Comparison of ENCODE assay signal across 17 cellular contexts in genomic region chr21:44885615-44886014, GRCh38. TPM values are rescaled to one million over a fixed set of nuclear protein-coding genes. Genes with fewer than 3 reads are reported as not detected.
DNase-seq lines count a peak whose midpoint lies in the region; ATAC-seq and TF ChIP-seq lines count a peak whose summit lies in the region.
"Had no signal": no experiment of that assay in that cellular context is flagged by ENCODE, and none has a peak within 500 bp of the region (broad histone marks: within the 10 kb centered on the region; RNA-seq: fewer than 3 reads in every experiment).

No MANE protein-coding gene starts in this region.

- ATAC-seq in heart left ventricle: no peak
- ATAC-seq in right lobe of liver: peak; percentile 81 to 86 (median 83)
- ATAC-seq in aorta (ENCODE audit: low FRiP score): no peak
- ATAC-seq: GM12878 had no signal

- 79 to 86% (median 84%) methylated on average over 11 of the region's 11 CpGs for WGBS in heart left ventricle, 4 donors
- 19% methylated on average over 3 of the region's 11 CpGs for WGBS in right lobe of liver (ENCODE audit: insufficient coverage, low coverage, low lambda C conversion rate, missing lambda C conversion rate)
- WGBS in aorta, 2 donors: 82 to 87% methylated on average over 11 of the region's 11 CpGs

- peaks cover 0 to 49% (median 0%) of the 10 kb centered on the region in 9 donors for H3K36me3 ChIP-seq in heart left ventricle
- no peaks in the 10 kb centered on the region for H3K36me3 ChIP-seq in left ventricle myocardium inferior
- no peaks in the 10 kb centered on the region for H3K36me3 ChIP-seq in right lobe of liver
- H3K36me3 ChIP-seq in aorta (ENCODE audit: control insufficient read depth in 1 of 2, insufficient read depth in 2 of 2, low read length in 1 of 2): no peaks in the 10 kb centered on the region

- H3K27ac ChIP-seq in heart left ventricle (no peak overlapping the region), left ventricle myocardium inferior (replicated peaks) (no peak overlapping the region), right lobe of liver (peak overlapping the region in 2 of 3 donors; percentile 34 to 44), aorta (ENCODE audit: low read depth in 1 of 2, low read length in 2 of 2) (no peak overlapping the region)

- DNase-seq in heart left ventricle: peak in 3 of 5 donors; percentile 6 to 38 (median 8)
- no peak for DNase-seq in left ventricle myocardium inferior
- DNase-seq in glutamatergic neuron: peak; percentile 6
- DNase-seq in right lobe of liver: peak; percentile 79 to 90 (median 88)
- peak; percentile 41 to 46 for DNase-seq in aorta
- no peak for DNase-seq in activated gamma-delta T cell treated with Interleukin-2 at 50 U/mL for 16 hours
- DNase-seq in DMS114 treated with DMSO at 0.1 percent for 48 hours (lab: John Stamatoyannopoulos, UW; ENCODE audit: unreplicated experiment): no peak
- DNase-seq: C1 segment of cervical spinal cord; Calu3; CD4-positive, alpha-beta T cell; DMS 273 treated with DMSO at 0.1 percent for 48 hours; DMS79; GOT3; H9 had no signal

- intact Hi-C loops in heart left ventricle (cut with DNase I): no loop called here
- intact Hi-C loops in left ventricle myocardium inferior (cut with micrococcal nuclease): no loop called here
- intact Hi-C loops in right lobe of liver (cut with DNase I): no loop called here
- intact Hi-C loops in aorta (cut with DNase I): no loop called here

- H3K4me1 Mint-ChIP-seq in glutamatergic neuron (ENCODE audit: low read depth, unreplicated experiment): no peaks in the 10 kb centered on the region
- H3K4me1 Mint-ChIP-seq: H9 had no signal

- no peak overlapping the region for H3K4me3 ChIP-seq in heart left ventricle
- no peak overlapping the region for H3K4me3 ChIP-seq in left ventricle myocardium inferior
- H3K4me3 ChIP-seq in right lobe of liver: no peak overlapping the region
- no peak overlapping the region for H3K4me3 ChIP-seq in aorta (ENCODE audit: low read length in 2 of 2)
- H3K4me3 ChIP-seq: GM12878 had no signal

- H3K27me3 ChIP-seq in heart left ventricle (no peaks in the 10 kb centered on the region), left ventricle myocardium inferior (ENCODE audit: low read depth) (peaks cover 2% of the 10 kb centered on the region), right lobe of liver (no peaks in the 10 kb centered on the region), aorta (ENCODE audit: control insufficient read depth in 1 of 2, insufficient read depth in 2 of 2, low read length in 1 of 2) (no peaks in the 10 kb centered on the region)

- TF ChIP-seq POLR2A in heart left ventricle (IDR thresholded peaks at IDR 0.05) (no peak), right lobe of liver (IDR thresholded peaks at IDR 0.05) (no peak)

- H3K36me3 Mint-ChIP-seq in glutamatergic neuron (ENCODE audit: unreplicated experiment): no peaks in the 10 kb centered on the region

- peaks cover 0 to 31% (median 5%) of the 10 kb centered on the region in 12 donors for H3K4me1 ChIP-seq in heart left ventricle
- H3K4me1 ChIP-seq in left ventricle myocardium inferior: peaks cover 7% of the 10 kb centered on the region
- H3K4me1 ChIP-seq in right lobe of liver: peaks cover 0 to 16% (median 8%) of the 10 kb centered on the region in 4 donors
- no peaks in the 10 kb centered on the region for H3K4me1 ChIP-seq in aorta (ENCODE audit: control insufficient read depth in 1 of 2, insufficient read depth in 2 of 2, low read length in 2 of 2)

- H3K4me3 Mint-ChIP-seq in glutamatergic neuron (ENCODE audit: unreplicated experiment): no peak overlapping the region
- H3K4me3 Mint-ChIP-seq: B cell; CD4-positive, alpha-beta T cell; H9 had no signal

- peaks cover 4% of the 10 kb centered on the region for H3K9me3 Mint-ChIP-seq in glutamatergic neuron (ENCODE audit: unreplicated experiment)
- H3K9me3 Mint-ChIP-seq: CD4-positive, alpha-beta T cell; H9 had no signal

- H3K9me3 ChIP-seq in heart left ventricle: no peaks in the 10 kb centered on the region
- no peaks in the 10 kb centered on the region for H3K9me3 ChIP-seq in left ventricle myocardium inferior (replicated peaks)
- H3K9me3 ChIP-seq in right lobe of liver: no peaks in the 10 kb centered on the region
- H3K9me3 ChIP-seq in aorta (ENCODE audit: control insufficient read depth, low read length): no peaks in the 10 kb centered on the region

- H3K27ac Mint-ChIP-seq in glutamatergic neuron (ENCODE audit: unreplicated experiment): no peak overlapping the region
- H3K27ac Mint-ChIP-seq: B cell; CD4-positive, alpha-beta T cell; H9 had no signal

- H3K27me3 Mint-ChIP-seq in glutamatergic neuron (ENCODE audit: unreplicated experiment): peaks cover 4% of the 10 kb centered on the region
- H3K27me3 Mint-ChIP-seq: B cell; CD4-positive, alpha-beta T cell had no signal

- TF ChIP-seq CTCF in heart left ventricle (IDR thresholded peaks at IDR 0.05) (no peak), left ventricle myocardium inferior (IDR thresholded peaks at IDR 0.05; ENCODE audit: borderline replicate concordance) (no peak), glutamatergic neuron (IDR thresholded peaks at IDR 0.05; ENCODE audit: partially characterized antibody, unreplicated experiment) (no peak), right lobe of liver (IDR thresholded peaks at IDR 0.05) (no peak)

RNA-seq across cellular contexts. Expression of gene PTTG1IP, which starts 12.1 kb away (rescaled TPM):
- total RNA-seq in heart left ventricle (100 to 1,000 TPM; 134 to 319 (median 172) TPM), left ventricle myocardium inferior (171 TPM), glutamatergic neuron (ENCODE audit: unreplicated experiment) (249 TPM), right lobe of liver (100 to 1,000 TPM in 3 of 6 experiments, 10 to 100 TPM in 3; 54.3 to 195 (median 140) TPM), aorta (100 to 1,000 TPM; 268 to 271 TPM)
- polyA plus RNA-seq in heart left ventricle (100 to 1,000 TPM; 126 to 253 TPM), aorta (100 to 1,000 TPM; 103 to 191 TPM)

RNA-seq across cellular contexts. Expression of gene ITGB2, which starts 35.1 kb away (rescaled TPM):
- total RNA-seq in heart left ventricle: 100 to 1,000 TPM in 2 of 9 donors, 10 to 100 TPM in 5, 1 to 10 TPM in 2; 7.4 to 253 (median 27.7) TPM
- polyA plus RNA-seq in heart left ventricle: 10 to 100 TPM in 1 of 2 donors, 1 to 10 TPM in 1; 6.1 to 12.3 TPM
- 18.6 TPM for total RNA-seq in left ventricle myocardium inferior
- total RNA-seq in glutamatergic neuron (ENCODE audit: unreplicated experiment): 0.91 TPM
- total RNA-seq in right lobe of liver: 10 to 100 TPM; 12.9 to 61.8 (median 36.6) TPM
- total RNA-seq in aorta: 100 to 1,000 TPM in 1 of 2 donors, 10 to 100 TPM in 1; 65.5 to 110 TPM
- polyA plus RNA-seq in aorta: 10 to 100 TPM in 1 of 2 donors, 1 to 10 TPM in 1; 6.7 to 48.5 TPM
- total RNA-seq: G401 had no signal

RNA-seq across cellular contexts. Expression of gene SLX9, which starts 54.2 kb away (rescaled TPM):
- total RNA-seq in heart left ventricle: 10 to 100 TPM; 38.5 to 53.1 (median 47.1) TPM
- polyA plus RNA-seq in heart left ventricle: 10 to 100 TPM; 63.8 to 77.8 TPM
- total RNA-seq in left ventricle myocardium inferior: 70.7 TPM
- total RNA-seq in glutamatergic neuron (ENCODE audit: unreplicated experiment): 30.7 TPM
- 10 to 100 TPM; 15.0 to 27.9 (median 17.1) TPM for total RNA-seq in right lobe of liver
- total RNA-seq in aorta: 10 to 100 TPM; 21.5 to 29.6 TPM
- 10 to 100 TPM; 17.3 to 19.2 TPM for polyA plus RNA-seq in aorta

Comparison
In these comparisons a context has a peak if more than half of its experiments do, and no peak if none do; other contexts are left out.
1. DNase-seq: peak in heart left ventricle (3 of 5), glutamatergic neuron (single experiment), right lobe of liver (3 of 3) and aorta (2 of 2); none in left ventricle myocardium inferior (single experiment), activated gamma-delta T cell treated with Interleukin-2 at 50 U/mL for 16 hours (single experiment) and DMS114 treated with DMSO at 0.1 percent for 48 hours (single experiment).
2. ATAC-seq: peak in right lobe of liver (4 of 4); none in heart left ventricle (0 of 4) and aorta (single experiment).
3. H3K27ac ChIP-seq: peak in right lobe of liver (2 of 3); none in heart left ventricle (0 of 12), left ventricle myocardium inferior (single experiment) and aorta (0 of 2).